ENCODE assay signal across 1 cellular context in the genomic region with DNA sequence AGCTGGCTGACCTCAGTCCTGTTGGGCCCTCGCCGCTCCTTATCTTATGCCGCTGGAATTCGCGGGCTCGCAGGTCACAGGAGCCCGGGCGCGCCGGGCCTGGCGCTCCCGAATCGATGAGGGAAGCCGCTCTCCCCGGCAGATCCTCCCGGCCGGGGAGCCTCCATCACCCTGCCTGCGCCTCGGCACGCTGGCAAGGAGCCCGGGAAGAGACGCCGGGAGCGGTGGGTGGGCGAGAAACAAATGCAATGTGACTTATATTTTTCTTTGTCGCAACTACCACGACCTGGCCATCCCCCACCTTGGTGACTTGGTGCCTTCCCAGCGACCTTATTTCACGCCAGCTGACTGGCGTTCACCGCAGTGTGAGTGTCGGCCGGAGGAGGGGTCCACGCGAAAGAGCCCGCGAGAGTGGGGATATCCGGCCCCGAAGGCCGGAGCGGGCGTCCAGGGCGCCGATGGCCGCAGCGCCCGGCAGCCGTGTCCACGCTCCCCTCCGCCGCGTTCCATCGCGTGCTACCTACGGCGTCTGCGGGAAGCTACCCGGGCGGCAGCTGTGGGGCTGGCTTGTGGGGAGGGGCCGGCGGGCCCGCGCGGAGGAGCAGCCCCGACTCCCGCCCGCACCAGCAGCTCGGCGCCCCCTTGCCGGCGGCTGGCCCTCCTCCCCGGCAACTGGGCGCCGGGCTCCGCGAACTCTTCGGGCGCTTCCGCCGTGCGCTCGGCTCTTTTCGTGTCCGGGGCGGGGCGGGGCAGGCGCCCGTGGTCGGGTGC.
TF ChIP-seq lines count a peak whose summit lies in the region.

No MANE protein-coding gene starts in this region.

TF ChIP-seq in GM12878, 131 proteins besides CTCF, POLR2A, EP300 and RAD21 (continued from another document):
- TF ChIP-seq TCF3 (IDR thresholded peaks at IDR 0.05; ENCODE audit: borderline replicate concordance, insufficient read depth, low read depth, low read length) (peak; percentile 70; the same call in 1 of the 2 replicates), YY1 (IDR thresholded peaks at IDR 0.05; ENCODE audit: low read depth, low read length) (peak; percentile 50), SIN3A (IDR thresholded peaks at IDR 0.05; ENCODE audit: low read depth, low read length) (no peak), ZNF207 (IDR thresholded peaks at IDR 0.05; ENCODE audit: borderline replicate concordance) (0 out of 2 replicates have a peak, but pooled peaks have one; percentile 60), ATF7 (IDR thresholded peaks at IDR 0.05; ENCODE audit: low read depth) (no peak), BHLHE40 (IDR thresholded peaks at IDR 0.05; ENCODE audit: borderline replicate concordance in 1 of 2, low read depth in 2 of 2, low read length in 1 of 2) (peak in 1 of 2 experiments; percentile 68; a peak in 2 of 4 replicates), TAF1 (IDR thresholded peaks at IDR 0.05; ENCODE audit: borderline replicate concordance, low read depth, low read length) (peak; percentile 23; the same call in 1 of the 2 replicates), TCF12 (IDR thresholded peaks at IDR 0.05; ENCODE audit: low read depth, low read length) (peak; percentile 63; the same call in 1 of the 2 replicates), EED (IDR thresholded peaks at IDR 0.05; ENCODE audit: low read depth) (0 out of 2 replicates have a peak, but pooled peaks have one; percentile 15), RUNX3 (IDR thresholded peaks at IDR 0.05; ENCODE audit: low read length) (peak; percentile 23; the same call in 1 of the 2 replicates), DPF2 (IDR thresholded peaks at IDR 0.05) (peak; percentile 58), ZSCAN29 (IDR thresholded peaks at IDR 0.05) (0 out of 2 replicates have a peak, but pooled peaks have one; percentile 65), IKZF1 (conservative IDR thresholded peaks at IDR 0.05) (peak; percentile 44; the same call in 1 of the 2 replicates), SIX5 (IDR thresholded peaks at IDR 0.05; ENCODE audit: low read depth, low read length, severe bottlenecking) (no peak), TBL1XR1 (IDR thresholded peaks at IDR 0.05; ENCODE audit: low read depth, low read length) (0 out of 2 replicates have a peak, but pooled peaks have one; percentile 8), PAX5 (IDR thresholded peaks at IDR 0.05; ENCODE audit: borderline replicate concordance, low read depth, low read length) (peak; percentile 13; the same call in 1 of the 2 replicates)
- TF ChIP-seq, protein P1, sequence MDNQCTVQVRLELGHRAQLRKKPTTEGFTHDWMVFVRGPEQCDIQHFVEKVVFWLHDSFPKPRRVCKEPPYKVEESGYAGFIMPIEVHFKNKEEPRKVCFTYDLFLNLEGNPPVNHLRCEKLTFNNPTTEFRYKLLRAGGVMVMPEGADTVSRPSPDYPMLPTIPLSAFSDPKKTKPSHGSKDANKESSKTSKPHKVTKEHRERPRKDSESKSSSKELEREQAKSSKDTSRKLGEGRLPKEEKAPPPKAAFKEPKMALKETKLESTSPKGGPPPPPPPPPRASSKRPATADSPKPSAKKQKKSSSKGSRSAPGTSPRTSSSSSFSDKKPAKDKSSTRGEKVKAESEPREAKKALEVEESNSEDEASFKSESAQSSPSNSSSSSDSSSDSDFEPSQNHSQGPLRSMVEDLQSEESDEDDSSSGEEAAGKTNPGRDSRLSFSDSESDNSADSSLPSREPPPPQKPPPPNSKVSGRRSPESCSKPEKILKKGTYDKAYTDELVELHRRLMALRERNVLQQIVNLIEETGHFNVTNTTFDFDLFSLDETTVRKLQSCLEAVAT (IDR thresholded peaks at IDR 0.05): no peak
